In the genomic region with DNA sequence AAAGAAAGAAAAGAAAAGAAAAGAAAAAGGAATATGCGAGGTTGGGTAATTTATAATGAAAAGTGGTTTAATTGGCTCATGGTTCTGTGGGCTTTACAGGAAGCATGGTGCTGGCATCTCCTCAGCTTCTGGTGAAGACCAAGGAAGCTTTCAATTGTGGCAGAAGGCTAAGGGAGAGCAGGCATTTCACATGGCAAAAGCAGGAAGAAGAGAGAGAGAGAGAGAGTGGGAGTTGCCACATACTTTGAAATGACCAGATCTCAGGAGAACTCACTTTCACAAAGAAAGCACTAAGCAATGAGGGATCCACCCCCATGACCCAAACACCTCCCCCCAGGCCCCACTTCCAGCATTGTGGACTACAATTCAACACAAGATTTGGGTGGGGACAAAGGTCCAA, we compare ENCODE assay signal across 21 cellular contexts.
"Had no signal": no experiment of that assay in that cellular context is flagged by ENCODE, and none has a peak within 500 bp of the region (broad histone marks: within the 10 kb centered on the region; RNA-seq: fewer than 3 reads in every experiment).

No MANE protein-coding gene starts in this region.

- H3K27me3 ChIP-seq: body of pancreas, heart left ventricle, neural progenitor cell, ovary, sigmoid colon, thyroid gland, uterus had no signal

- H3K9me3 ChIP-seq: body of pancreas, gastrocnemius medialis, ovary, sigmoid colon, thyroid gland, uterus had no signal

- H3K36me3 ChIP-seq: gastrocnemius medialis, heart left ventricle, neural progenitor cell, ovary, sigmoid colon, thyroid gland, uterus had no signal

- ATAC-seq: activated CD8-positive, alpha-beta T cell treated with anti-CD3 and anti-CD28 coated beads, Interleukin-2, amount 10 ng/mL, durations not matched to agents 7 days and 5 days; activated T-cell treated with anti-CD3 and anti-CD28 coated beads, Interleukin-2, amount 50 U/mL, for 72 hours; body of pancreas; esophagus mucosa; gastrocnemius medialis; heart left ventricle; left cardiac atrium had no signal

- DNase-seq: activated CD4-positive, alpha-beta T cell treated with anti-CD3 and anti-CD28 coated beads, Interleukin-2, amount 10 ng/mL, durations not matched to agents 24 days and 14 days; activated CD4-positive, CD25-positive, alpha-beta regulatory T cell; activated CD8-positive, alpha-beta memory T cell treated with anti-CD3 and anti-CD28 coated beads, Interleukin-2, amount 50 U/mL, for 4 hours; activated CD8-positive, alpha-beta T cell treated with anti-CD3 and anti-CD28 coated beads, Interleukin-2, amount 10 ng/mL, durations not matched to agents 7 days and 5 days; activated gamma-delta T cell; activated T-cell treated with anti-CD3 and anti-CD28 coated beads, Interleukin-2, amount 50 U/mL, for 72 hours; amygdala; body of pancreas; central memory CD4-positive, alpha-beta T cell; gastrocnemius medialis; heart left ventricle; midbrain; ovary; stimulated activated CD4-positive, alpha-beta T cell treated with anti-CD3 and anti-CD28 coated beads, Interleukin-2, amount 100 ng/mL, for 24 hours; thyroid gland; uterus had no signal

- H3K4me3 ChIP-seq: body of pancreas, coronary artery, gastrocnemius medialis, heart left ventricle, neural progenitor cell, ovary, sigmoid colon, thyroid gland, uterus had no signal

- H3K4me1 ChIP-seq: body of pancreas, gastrocnemius medialis, neural progenitor cell, sigmoid colon, thyroid gland, uterus had no signal

- H3K27ac ChIP-seq: body of pancreas, coronary artery, gastrocnemius medialis, heart left ventricle, neural progenitor cell, ovary, sigmoid colon, thyroid gland, uterus had no signal
